14 cellular contexts compared by ENCODE assay signal in the genomic region with DNA sequence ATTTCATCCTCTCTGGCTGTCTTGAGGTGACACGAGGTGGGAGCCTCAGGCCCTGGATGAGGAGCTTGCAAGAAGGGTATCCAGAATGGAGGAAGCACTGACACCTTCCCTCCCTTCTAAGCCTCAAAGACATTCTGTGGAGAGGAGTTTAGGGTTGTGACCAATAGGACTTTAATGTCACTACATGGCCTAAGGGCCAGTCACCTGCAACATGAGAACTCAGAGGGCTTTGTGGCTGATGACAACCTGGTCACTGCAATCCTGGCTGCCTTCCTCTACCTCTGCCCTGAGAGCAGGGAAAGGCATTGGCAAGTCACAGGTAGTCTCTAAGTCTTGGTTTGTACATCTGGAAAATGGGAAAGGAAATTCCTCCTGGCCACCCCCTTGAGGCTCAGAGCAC. TPM values are rescaled to one million over a fixed set of nuclear protein-coding genes. Genes with fewer than 3 reads are reported as not detected.
DNase-seq lines count a peak whose midpoint lies in the region; ATAC-seq and TF ChIP-seq lines count a peak whose summit lies in the region.
"Had no signal": no experiment of that assay in that cellular context is flagged by ENCODE, and none has a peak within 500 bp of the region (broad histone marks: within the 10 kb centered on the region; RNA-seq: fewer than 3 reads in every experiment).

No MANE protein-coding gene starts in this region.

- H3K9ac ChIP-seq in PC-3 (ENCODE audit: low read length), result no peak overlapping the region

- peaks cover 9% of the 10 kb centered on the region; the same call in 1 of the 2 replicates for H4K20me1 ChIP-seq in PC-3 (ENCODE audit: low read length)

- ATAC-seq in PC-3, result no peak
- peak; percentile 23 to 56 for ATAC-seq in gastrocnemius medialis
- no peak for ATAC-seq in GM21360 (IDR thresholded peaks at IDR 0.05; ENCODE audit: unreplicated experiment)
- ATAC-seq in HG03139 (IDR thresholded peaks at IDR 0.05; ENCODE audit: unreplicated experiment), result no peak
- ATAC-seq: sciatic nerve had no signal

- peaks cover 36% of the 10 kb centered on the region for H3K4me1 ChIP-seq in CD8-positive, alpha-beta memory T cell (ENCODE audit: insufficient read depth, low read length)
- no peaks in the 10 kb centered on the region; the same call in 1 of the 2 replicates for H3K4me1 ChIP-seq in PC-3 (ENCODE audit: insufficient read depth, low read length)
- peaks cover 47 to 53% of the 10 kb centered on the region in 2 donors for H3K4me1 ChIP-seq in gastrocnemius medialis
- H3K4me1 ChIP-seq: SJCRH30 had no signal

- peak overlapping the region; percentile 63 to 94 (median 84) for H3K27ac Mint-ChIP-seq in CD8-positive, alpha-beta memory T cell
- H3K27ac Mint-ChIP-seq in brain, result peak overlapping the region in 3 of 5 experiments; percentile 48 to 99 (median 98)

- POLR2A ChIA-PET in CD8-positive, alpha-beta memory T cell (lab: Charles Lee), result no interaction called here
- POLR2A ChIA-PET in PC-3 (lab: Charles Lee; ENCODE audit: unreplicated experiment), result no interaction called here

- no peaks in the 10 kb centered on the region for H3K9me3 ChIP-seq in CD8-positive, alpha-beta memory T cell (ENCODE audit: low read length)
- no peaks in the 10 kb centered on the region for H3K9me3 ChIP-seq in PC-3 (ENCODE audit: low read length)
- H3K9me3 ChIP-seq in gastrocnemius medialis, result no peaks in the 10 kb centered on the region
- H3K9me3 ChIP-seq: SJCRH30, thoracic aorta had no signal

- no peaks in the 10 kb centered on the region for H3F3A ChIP-seq in PC-3 (ENCODE audit: low read length, unreplicated experiment)

- H3K27ac ChIP-seq in CD8-positive, alpha-beta memory T cell (ENCODE audit: low read depth, low read length), result peak overlapping the region; percentile 31
- H3K27ac ChIP-seq in PC-3 (ENCODE audit: low read length), result no peak overlapping the region
- peak overlapping the region in 3 of 4 donors; percentile 6 to 54 (median 39) for H3K27ac ChIP-seq in gastrocnemius medialis
- H3K27ac ChIP-seq: SJCRH30, thoracic aorta had no signal

- peaks cover 22 to 66% (median 38%) of the 10 kb centered on the region in 3 donors for H3K4me1 Mint-ChIP-seq in CD8-positive, alpha-beta memory T cell
- H3K4me1 Mint-ChIP-seq in brain, result peaks cover 70% of the 10 kb centered on the region

- no peaks in the 10 kb centered on the region for H3K9me3 Mint-ChIP-seq in CD8-positive, alpha-beta memory T cell
- H3K9me3 Mint-ChIP-seq in brain, result no peaks in the 10 kb centered on the region

- H3K79me2 ChIP-seq in PC-3 (ENCODE audit: low read length), result peaks cover 86% of the 10 kb centered on the region

- no peak for TF ChIP-seq CTCF in PC-3 (conservative IDR thresholded peaks at IDR 0.05; ENCODE audit: low read depth, low read length)
- TF ChIP-seq CTCF in brain (conservative IDR thresholded peaks at IDR 0.05), result no peak
- no peak for TF ChIP-seq CTCF in gastrocnemius medialis (IDR thresholded peaks at IDR 0.05 in 4 of 5, conservative IDR thresholded peaks at IDR 0.05 in 1 of 5)

- H3K36me3 Mint-ChIP-seq in CD8-positive, alpha-beta memory T cell, result peaks cover 0 to 10% (median 0%) of the 10 kb centered on the region in 3 donors
- H3K36me3 Mint-ChIP-seq in brain, result peaks cover 8% of the 10 kb centered on the region

- no peak overlapping the region for H3K4me3 ChIP-seq in CD8-positive, alpha-beta memory T cell (ENCODE audit: low read length)
- no peak overlapping the region for H3K4me3 ChIP-seq in PC-3 (ENCODE audit: low read length)
- H3K4me3 ChIP-seq in gastrocnemius medialis, result no peak overlapping the region
- H3K4me3 ChIP-seq: SJCRH30, thoracic aorta had no signal

- no peak overlapping the region for H3K4me2 ChIP-seq in PC-3 (ENCODE audit: low read length)

- H3K27me3 ChIP-seq in CD8-positive, alpha-beta memory T cell (ENCODE audit: insufficient read depth, low read length, poor library complexity, severe bottlenecking), result no peaks in the 10 kb centered on the region
- H3K27me3 ChIP-seq in PC-3 (ENCODE audit: low read length), result no peaks in the 10 kb centered on the region
- H3K27me3 ChIP-seq in gastrocnemius medialis, result no peaks in the 10 kb centered on the region
- H3K27me3 ChIP-seq: SJCRH30 had no signal

- H3K9me2 ChIP-seq in PC-3 (replicated peaks; ENCODE audit: low read length), result no peaks in the 10 kb centered on the region

- in situ Hi-C loops in gastrocnemius medialis (cut with MboI; ENCODE audit: low sequenced_read_pairs in 4 of 4), result loop anchor here in 2 of 4 donors (25.0 kb wide), 2 partner anchors 266 to 291 kb away; a partner anchor contains a TSS

- CTCF ChIA-PET in CD8-positive, alpha-beta memory T cell (lab: Charles Lee), result no interaction called here
- CTCF ChIA-PET in PC-3 (lab: Charles Lee), result no interaction called here

- no peaks in the 10 kb centered on the region for H3K27me3 Mint-ChIP-seq in CD8-positive, alpha-beta memory T cell
- peaks cover 3% of the 10 kb centered on the region for H3K27me3 Mint-ChIP-seq in brain

- peak overlapping the region in 6 of 7 donors; percentile 19 to 89 (median 62) for H3K4me3 Mint-ChIP-seq in CD8-positive, alpha-beta memory T cell
- peak overlapping the region in 4 of 5 experiments; percentile 73 to 91 (median 83) for H3K4me3 Mint-ChIP-seq in brain

- no peaks in the 10 kb centered on the region for H3K36me3 ChIP-seq in CD8-positive, alpha-beta memory T cell (ENCODE audit: insufficient read depth, low read length)
- H3K36me3 ChIP-seq in PC-3 (ENCODE audit: low read depth, low read length) (no peaks in the 10 kb centered on the region), gastrocnemius medialis (no peaks in the 10 kb centered on the region)
- H3K36me3 ChIP-seq: SJCRH30, thoracic aorta had no signal

- TF ChIP-seq POLR2A in gastrocnemius medialis (IDR thresholded peaks at IDR 0.05), result no peak

- BruUV-seq in PC-3 (replicated peaks; lab: Mats Ljungman, UMichigan), result TSS peak; percentile 25

- no peak overlapping the region for H2AFZ ChIP-seq in PC-3 (ENCODE audit: low read length)

- no peak for DNase-seq in CD8-positive, alpha-beta memory T cell
- DNase-seq in PC-3 (no peak), gastrocnemius medialis (no peak), UCSD-AML1 (lab: John Stamatoyannopoulos, UW; ENCODE audit: unreplicated experiment) (no peak)
- DNase-seq: activated CD4-positive, CD25-positive, alpha-beta regulatory T cell treated with anti-CD3 and anti-CD28 coated beads, Interleukin-2, amount 50 U/mL, for 72 hours; foreskin fibroblast; NCI-H2029; NCI-H774; SJCRH30 had no signal

- intact Hi-C loops in PC-3 (cut with micrococcal nuclease), result no loop called here
- intact Hi-C loops in gastrocnemius medialis (cut with DNase I; ENCODE audit: low total_unique reads), result no loop called here

RNA-seq across cellular contexts. Expression of a gene that starts 33.7 kb away (rescaled TPM):
- 10 to 100 TPM; 48.1 to 49.6 TPM for total RNA-seq in CD8-positive, alpha-beta memory T cell
- 17.1 TPM for polyA plus RNA-seq in CD8-positive, alpha-beta memory T cell
- total RNA-seq in PC-3 (2014; rRNA removed) (36.0 and 50.5 TPM in 2 replicates), gastrocnemius medialis (10 to 100 TPM; 15.3 to 19.0 (median 18.5) TPM)
- 43.0 TPM for polyA plus RNA-seq in brain (ENCODE audit: insufficient read depth, low read depth, low replicate concordance)

Comparison
In these comparisons a context has a peak if more than half of its experiments do, and no peak if none do; other contexts are left out.
1. ATAC-seq: peak in gastrocnemius medialis (2 of 2); none in PC-3 (single experiment), GM21360 (single experiment) and HG03139 (single experiment).